Comparison of ENCODE assay signal across 1 cellular context in genomic region chr1:91441980-91442379, GRCh38. TPM values are rescaled to one million over a fixed set of nuclear protein-coding genes. Genes with fewer than 3 reads are reported as not detected.
"Had no signal": no experiment of that assay in that cellular context is flagged by ENCODE, and none has a peak within 500 bp of the region (broad histone marks: within the 10 kb centered on the region; RNA-seq: fewer than 3 reads in every experiment).

No MANE protein-coding gene starts in this region.

RNA-seq across cellular contexts. Expression of gene HFM1, which starts 37.3 kb away (rescaled TPM):
- total RNA-seq: myocyte had no signal
